21 cellular contexts compared by ENCODE assay signal in the genomic region with DNA sequence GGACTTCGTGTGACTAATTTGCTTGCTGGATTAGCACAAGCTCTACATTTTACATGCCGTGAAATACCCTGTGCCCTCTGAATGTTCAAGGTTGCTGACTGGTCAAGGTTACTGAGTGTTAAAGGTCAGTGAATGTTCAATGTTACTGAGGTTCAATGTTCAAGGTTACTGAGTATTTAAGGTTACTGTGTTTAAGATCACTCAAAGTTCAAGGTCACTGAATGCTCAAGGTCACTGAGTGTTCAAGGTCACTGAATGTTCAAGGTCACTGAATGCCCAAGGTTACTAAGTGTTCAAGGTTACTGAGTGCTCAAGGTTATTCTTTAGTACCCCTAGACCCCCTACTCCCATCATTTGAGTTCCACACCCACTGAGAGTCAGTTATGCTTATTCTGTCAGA.
DNase-seq lines count a peak whose midpoint lies in the region; ATAC-seq, FAIRE-seq and TF ChIP-seq lines count a peak whose summit lies in the region.
"Had no signal": no experiment of that assay in that cellular context is flagged by ENCODE, and none has a peak within 500 bp of the region (broad histone marks: within the 10 kb centered on the region; RNA-seq: fewer than 3 reads in every experiment).

No MANE protein-coding gene starts in this region.

- TF ChIP-seq CTCF in A549 (IDR thresholded peaks at IDR 0.05), result no peak

- FAIRE-seq in A549 (lab: Jason Lieb, UNC), result peak; percentile 18
- peak; percentile 51 for FAIRE-seq in HTR-8/SVneo (lab: Jason Lieb, UNC)
- FAIRE-seq: A204.1, D721Med, G401.6, GM12891, GM19239 had no signal

- 4% methylated on average over 2 of the region's 2 CpGs for WGBS in A549 (ENCODE audit: missing lambda C conversion rate)

- TF ChIP-seq POLR2A in A549 (IDR thresholded peaks at IDR 0.05; ENCODE audit: low read length), result no peak

- no peak for TF ChIP-seq RAD21 in A549 (conservative IDR thresholded peaks at IDR 0.05 in 1 of 2, IDR thresholded peaks at IDR 0.05 in 1 of 2)

- CTCF ChIA-PET in A549 (lab: Yijun Ruan, JAX), result no interaction called here
- CTCF ChIA-PET in HEK293T (lab: Yijun Ruan, JAX), result no interaction called here

- H3K27ac ChIP-seq in A549, result no peak overlapping the region
- H3K27ac ChIP-seq: BLaER1 treated with 17β-estradiol and CSF1 and Interleukin-3, amounts not matched to agents 10 nM and 100 nM; C4-2B had no signal

- POLR2A ChIA-PET in A549 (lab: Yijun Ruan, JAX), result no interaction called here
- POLR2A ChIA-PET in HEK293T (lab: Yijun Ruan, JAX), result no interaction called here

- DNase-seq in A549 (ENCODE audit: low read depth in 1 of 2, low spot score in 1 of 2), result no peak
- DNase-seq in HTR-8/SVneo (ENCODE audit: insufficient read length, low spot score), result no peak
- peak; percentile 31 for DNase-seq in kidney glomerular epithelial cell (lab: John Stamatoyannopoulos, UW)
- DNase-seq in T-helper 1 cell, result no peak
- DNase-seq in HEK293T (ENCODE audit: extremely low spot score), result no peak
- no peak for DNase-seq in left ventricle myocardium superior
- DNase-seq: 8988T; AML-193; Caco-2; Calu3; CD4-positive, alpha-beta T cell; CD8-positive, alpha-beta T cell; DMS79 treated with DMSO at 0.1 percent for 48 hours; GF-D8 had no signal

- ATAC-seq in A549, result no peak
- no peak for ATAC-seq in left ventricle myocardium superior
- ATAC-seq: CD8-positive, alpha-beta T cell had no signal

- H3K4me2 ChIP-seq in A549, result no peak overlapping the region
- H3K4me2 ChIP-seq: BLaER1 treated with 17β-estradiol and CSF1 and Interleukin-3, amounts not matched to agents 10 nM and 100 nM had no signal

- H3K4me3 ChIP-seq in A549, result no peak overlapping the region
- H3K4me3 ChIP-seq: BLaER1 treated with 17β-estradiol and CSF1 and Interleukin-3, amounts not matched to agents 10 nM and 100 nM had no signal

- H3K4me1 ChIP-seq in A549, result no peaks in the 10 kb centered on the region
- H3K4me1 ChIP-seq: BLaER1 treated with 17β-estradiol and CSF1 and Interleukin-3, amounts not matched to agents 10 nM and 100 nM; Caco-2 had no signal

- intact Hi-C loops in left ventricle myocardium superior (cut with micrococcal nuclease), result no loop called here

- TF ChIP-seq EP300 in A549 (IDR thresholded peaks at IDR 0.05), result no peak

- H3K9me3 ChIP-seq in A549, result no peaks in the 10 kb centered on the region
- H3K9me3 ChIP-seq: BLaER1 treated with 17β-estradiol and CSF1 and Interleukin-3, amounts not matched to agents 10 nM and 100 nM; Caco-2 had no signal

TF ChIP-seq in A549, 52 proteins besides CTCF, POLR2A, EP300 and RAD21:
- TF ChIP-seq ATOH8 (CRISPR knock-in tag; IDR thresholded peaks at IDR 0.05; ENCODE audit: low read depth) (no peak), ESRRA (IDR thresholded peaks at IDR 0.05; ENCODE audit: borderline replicate concordance, low read length) (peak; percentile 79)

TF ChIP-seq in HEK293T, 16 proteins besides CTCF, POLR2A, EP300 and RAD21:
- TF ChIP-seq FOXA1 (IDR thresholded peaks at IDR 0.05) (no peak), CTBP1 (IDR thresholded peaks at IDR 0.05; ENCODE audit: borderline replicate concordance) (no peak), FOXK2 (IDR thresholded peaks at IDR 0.05) (no peak), ZNF384 (IDR thresholded peaks at IDR 0.05) (no peak), SUZ12 (IDR thresholded peaks at IDR 0.05) (no peak), HDGF (IDR thresholded peaks at IDR 0.05; ENCODE audit: borderline replicate concordance) (no peak), BHLHE40 (IDR thresholded peaks at IDR 0.05; ENCODE audit: borderline replicate concordance) (no peak), ELF4 (IDR thresholded peaks at IDR 0.05) (no peak), TARDBP (IDR thresholded peaks at IDR 0.05) (no peak), FOXM1 (IDR thresholded peaks at IDR 0.05; ENCODE audit: borderline replicate concordance) (no peak), NFRKB (IDR thresholded peaks at IDR 0.05) (no peak), LEF1 (IDR thresholded peaks at IDR 0.05; ENCODE audit: borderline replicate concordance) (no peak), ARNT (IDR thresholded peaks at IDR 0.05) (no peak), SP1 (IDR thresholded peaks at IDR 0.05) (no peak), L3MBTL2 (conservative IDR thresholded peaks at IDR 0.05) (no peak)
- TF ChIP-seq, protein P1, sequence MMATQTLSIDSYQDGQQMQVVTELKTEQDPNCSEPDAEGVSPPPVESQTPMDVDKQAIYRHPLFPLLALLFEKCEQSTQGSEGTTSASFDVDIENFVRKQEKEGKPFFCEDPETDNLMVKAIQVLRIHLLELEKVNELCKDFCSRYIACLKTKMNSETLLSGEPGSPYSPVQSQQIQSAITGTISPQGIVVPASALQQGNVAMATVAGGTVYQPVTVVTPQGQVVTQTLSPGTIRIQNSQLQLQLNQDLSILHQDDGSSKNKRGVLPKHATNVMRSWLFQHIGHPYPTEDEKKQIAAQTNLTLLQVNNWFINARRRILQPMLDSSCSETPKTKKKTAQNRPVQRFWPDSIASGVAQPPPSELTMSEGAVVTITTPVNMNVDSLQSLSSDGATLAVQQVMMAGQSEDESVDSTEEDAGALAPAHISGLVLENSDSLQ (IDR thresholded peaks at IDR 0.05), result no peak
